8 cellular contexts compared by ENCODE assay signal in the genomic region with DNA sequence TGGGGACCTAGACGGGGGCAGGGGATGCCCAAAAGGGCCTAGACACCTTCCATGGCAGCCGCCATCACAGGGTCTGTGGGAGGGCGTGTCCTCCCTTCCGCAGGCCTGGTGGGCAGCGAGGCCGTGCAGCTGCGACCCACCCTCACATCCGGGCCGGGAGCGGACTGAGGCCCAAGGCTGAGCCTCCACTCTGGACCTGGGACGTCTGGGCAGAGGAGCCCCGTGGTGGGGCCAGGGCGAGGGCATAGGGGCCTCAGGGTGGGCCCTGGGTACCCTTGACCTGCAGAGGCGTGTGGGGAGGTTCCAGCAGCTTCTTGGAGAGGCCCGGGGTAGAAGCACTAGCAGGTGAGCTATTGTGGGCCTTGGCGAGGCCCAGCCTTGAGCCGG. TPM values are rescaled to one million over a fixed set of nuclear protein-coding genes. Genes with fewer than 3 reads are reported as not detected.
DNase-seq lines count a peak whose midpoint lies in the region; ATAC-seq and TF ChIP-seq lines count a peak whose summit lies in the region.

No MANE protein-coding gene starts in this region.

- H3K36me3 Mint-ChIP-seq in Caco-2 (ENCODE audit: insufficient read depth, unreplicated experiment) = no peaks in the 10 kb centered on the region

- H3K9ac ChIP-seq in endocrine pancreas (ENCODE audit: control insufficient read depth, insufficient read depth, low read length) = peak overlapping the region; percentile 51
- H3K9ac ChIP-seq in rectal smooth muscle tissue (ENCODE audit: low read length) = peak overlapping the region; percentile 40

- peak overlapping the region; percentile 98 for H3K27ac ChIP-seq in Panc1 (ENCODE audit: low read length)
- H3K27ac ChIP-seq in rectal smooth muscle tissue (ENCODE audit: low read depth, low read length) = no peak overlapping the region

- CTCF ChIA-PET in Caco-2 (lab: Charles Lee) = interaction anchor here (0.6 to 1.0 kb wide), 4 partner anchors 24 to 98 kb away, joined by 3 to 4 read pairs (median 4); partner anchors contain the start of gene PWWP2B
- CTCF ChIA-PET in Panc1 (lab: Charles Lee) = interaction anchor here (0.6 to 0.9 kb wide), 2 partner anchors 25 to 26 kb away, joined by 3 to 4 read pairs; no protein-coding TSS in a partner anchor

- BruUV-seq in Caco-2 (replicated peaks; lab: Mats Ljungman, UMichigan) (no TSS peak), Panc1 (replicated peaks; lab: Mats Ljungman, UMichigan) (no TSS peak)

- no peaks in the 10 kb centered on the region for H3K9me3 Mint-ChIP-seq in Caco-2 (ENCODE audit: unreplicated experiment)

- H3K9me3 ChIP-seq in Caco-2 (no peaks in the 10 kb centered on the region), Panc1 (ENCODE audit: control insufficient read depth, insufficient read depth, low read depth, low read length) (no peaks in the 10 kb centered on the region), endocrine pancreas (ENCODE audit: control insufficient read depth, low read length) (no peaks in the 10 kb centered on the region)

- H3K27ac Mint-ChIP-seq in Caco-2 (ENCODE audit: unreplicated experiment) = peak overlapping the region; percentile 78

- H3K27me3 ChIP-seq in Caco-2 (replicated peaks; ENCODE audit: control insufficient read depth, insufficient read depth, low read length) = no peaks in the 10 kb centered on the region
- H3K27me3 ChIP-seq in Panc1 (ENCODE audit: control insufficient read depth, insufficient read depth, low read length) = no peaks in the 10 kb centered on the region
- no peaks in the 10 kb centered on the region for H3K27me3 ChIP-seq in endocrine pancreas (ENCODE audit: control insufficient read depth, insufficient read depth, low read length)
- H3K27me3 ChIP-seq in rectal smooth muscle tissue (ENCODE audit: control insufficient read depth, insufficient read depth, low read length) = no peaks in the 10 kb centered on the region

- DNase-seq in Caco-2 (no peak), Panc1 (ENCODE audit: low read depth, low spot score) (no peak), hypothalamus (lab: John Stamatoyannopoulos, UW) (no peak), NCI-H524 treated with DMSO at 0.1 percent for 48 hours (lab: John Stamatoyannopoulos, UW) (no peak), NCI-H510A (lab: John Stamatoyannopoulos, UW) (no peak)

- no peaks in the 10 kb centered on the region for H3K36me3 ChIP-seq in Caco-2 (ENCODE audit: control insufficient read depth, insufficient read depth, low read length)
- H3K36me3 ChIP-seq in Panc1 (ENCODE audit: control insufficient read depth, insufficient read depth, low read length) = no peaks in the 10 kb centered on the region
- no peaks in the 10 kb centered on the region for H3K36me3 ChIP-seq in endocrine pancreas (ENCODE audit: control insufficient read depth, insufficient read depth, low read length)
- H3K36me3 ChIP-seq in rectal smooth muscle tissue (ENCODE audit: control insufficient read depth, insufficient read depth, low read length) = no peaks in the 10 kb centered on the region

- H3K4me3 Mint-ChIP-seq in Caco-2 (ENCODE audit: unreplicated experiment) = peak overlapping the region; percentile 52

- ATAC-seq in Panc1 (no peak; the same call in 1 of the 2 replicates), GM18858 (IDR thresholded peaks at IDR 0.05; ENCODE audit: unreplicated experiment) (no peak)

- TF ChIP-seq CTCF in Caco-2 (IDR thresholded peaks at IDR 0.05; ENCODE audit: insufficient read depth in 1 of 2, low read depth in 1 of 2, low read length in 1 of 2, severe bottlenecking in 1 of 2, unreplicated experiment in 1 of 2) = no peak
- TF ChIP-seq CTCF in Panc1 (IDR thresholded peaks at IDR 0.05) = no peak

- peaks cover 7% of the 10 kb centered on the region for H3K4me1 Mint-ChIP-seq in Caco-2 (ENCODE audit: low read depth, unreplicated experiment)

- H3K27me3 Mint-ChIP-seq in Caco-2 (ENCODE audit: insufficient read depth, unreplicated experiment) = no peaks in the 10 kb centered on the region

- H3K4me3 ChIP-seq in Caco-2 (ENCODE audit: low read depth, low read length) (no peak overlapping the region), Panc1 (ENCODE audit: low read depth in 2 of 2, low read length in 2 of 2) (no peak overlapping the region), endocrine pancreas (ENCODE audit: control insufficient read depth, insufficient read depth, low read length) (no peak overlapping the region), rectal smooth muscle tissue (ENCODE audit: low read length) (no peak overlapping the region)

- in situ Hi-C loops in Panc1 (cut with HindIII; ENCODE audit: low pct_unique_long_range_greater_than_20kb, low sequenced_read_pairs) = no loop called here

- intact Hi-C loops in Caco-2 (cut with micrococcal nuclease; ENCODE audit: unreplicated experiment) = no loop called here
- intact Hi-C loops in Panc1 (cut with micrococcal nuclease; ENCODE audit: unreplicated experiment) = no loop called here

- POLR2A ChIA-PET in Caco-2 (lab: Charles Lee) = no interaction called here
- POLR2A ChIA-PET in Panc1 (lab: Charles Lee) = interaction anchor here (0.5 to 0.7 kb wide), 2 partner anchors 25 to 27 kb away, joined by 4 to 8 read pairs; no protein-coding TSS in a partner anchor

- H3K4me1 ChIP-seq in Caco-2 (peaks cover 22% of the 10 kb centered on the region), Panc1 (ENCODE audit: control insufficient read depth, insufficient read depth, low read length) (peaks cover 63% of the 10 kb centered on the region), endocrine pancreas (ENCODE audit: control insufficient read depth, insufficient read depth, low read length) (no peaks in the 10 kb centered on the region), rectal smooth muscle tissue (ENCODE audit: control insufficient read depth, insufficient read depth, low read length) (peaks cover 10% of the 10 kb centered on the region)

RNA-seq across cellular contexts. Expression of gene PWWP2B, which starts 49.2 kb away (rescaled TPM):
- total RNA-seq in Caco-2 (2022) (17.8 and 19.3 TPM in 2 replicates), Panc1 (2021; ENCODE audit: unreplicated experiment) (51.6 TPM)
- polyA plus RNA-seq in Panc1 (2012; ENCODE audit: insufficient read length) = 56.2 TPM
